In genomic region chr12:128266559-128267245, GRCh38 we compare ENCODE assay signal across 11 cellular contexts. TPM values are rescaled to one million over a fixed set of nuclear protein-coding genes. Genes with fewer than 3 reads are reported as not detected.
DNase-seq lines count a peak whose midpoint lies in the region; TF ChIP-seq lines count a peak whose summit lies in the region.
"Had no signal": no experiment of that assay in that cellular context is flagged by ENCODE, and none has a peak within 500 bp of the region (broad histone marks: within the 10 kb centered on the region; RNA-seq: fewer than 3 reads in every experiment).

TMEM132C (plus strand) TSS chr12:128267170; CDS start chr12:128267403, 233 bp downstream.

- H3K27ac ChIP-seq in HUES48 (ENCODE audit: low read depth, low read length) (no peak within 1 kb of the TSS), ectodermal cell (ENCODE audit: insufficient read depth, low read depth, low read length, poor library complexity, severe bottlenecking) (no peak within 1 kb of the TSS), mesendoderm (ENCODE audit: low read depth, low read length) (no peak within 1 kb of the TSS), stomach smooth muscle (ENCODE audit: low read length) (no peak within 1 kb of the TSS), OCI-LY7 (ENCODE audit: low read depth, low read length, poor library complexity, severe bottlenecking) (no peak within 1 kb of the TSS)

- H3K79me1 ChIP-seq in mesendoderm (ENCODE audit: low read length), result no peaks in the 10 kb centered on the region

- H3K23ac ChIP-seq in mesendoderm (ENCODE audit: low read length), result no peak within 1 kb of the TSS

- no peak within 1 kb of the TSS for H2BK120ac ChIP-seq in mesendoderm (ENCODE audit: low read depth, low read length)

- H3K4ac ChIP-seq in mesendoderm (ENCODE audit: low read depth, low read length), result no peak within 1 kb of the TSS

- peak; percentile 19 for DNase-seq in mesendoderm
- no peak for DNase-seq in cortex of kidney (lab: John Stamatoyannopoulos, UW)
- no peak for DNase-seq in activated CD4-positive, alpha-beta T cell treated with anti-CD3 and anti-CD28 coated beads, Interleukin-2, amount 50 U/mL, for 48 hours
- DNase-seq in OCI-LY7 (ENCODE audit: low spot score), result no peak
- DNase-seq in NCI-H2196 (lab: John Stamatoyannopoulos, UW; ENCODE audit: unreplicated experiment), result no peak
- DNase-seq: erythroblast, NCI-H226 had no signal

- no peak within 1 kb of the TSS for H2BK5ac ChIP-seq in mesendoderm (ENCODE audit: low read length)

- H4K8ac ChIP-seq in mesendoderm (ENCODE audit: low read depth, low read length), result no peak within 1 kb of the TSS

- WGBS in ectodermal cell, 2 experiments, result 1% methylated on average over 73 of the region's 73 CpGs
- no CpG with 5 or more reads among the region's 73 CpGs for WGBS in mesendoderm (ENCODE audit: extremely low coverage, insufficient coverage, low lambda C conversion rate)

- no peaks in the 10 kb centered on the region for H3K36me3 ChIP-seq in HUES48 (ENCODE audit: control insufficient read depth, insufficient read depth, low read length)
- no peaks in the 10 kb centered on the region for H3K36me3 ChIP-seq in ectodermal cell (ENCODE audit: control insufficient read depth, insufficient read depth, low read length)
- no peaks in the 10 kb centered on the region for H3K36me3 ChIP-seq in mesendoderm (ENCODE audit: control insufficient read depth, insufficient read depth, low read length)
- H3K36me3 ChIP-seq in stomach smooth muscle (ENCODE audit: control insufficient read depth in 2 of 2, insufficient read depth in 2 of 2, low read length in 2 of 2), result no peaks in the 10 kb centered on the region
- H3K36me3 ChIP-seq in OCI-LY7 (ENCODE audit: insufficient read depth, low read length), result no peaks in the 10 kb centered on the region

- H3K4me2 ChIP-seq in mesendoderm (ENCODE audit: low read length) (peak within 1 kb of the TSS; percentile 29), OCI-LY7 (ENCODE audit: low read length) (no peak within 1 kb of the TSS)

- peaks cover 94% of the 10 kb centered on the region for H3K27me3 ChIP-seq in HUES48 (ENCODE audit: control insufficient read depth, insufficient read depth, low read length)
- peaks cover 62% of the 10 kb centered on the region for H3K27me3 ChIP-seq in ectodermal cell (ENCODE audit: control insufficient read depth, insufficient read depth, low read length, poor library complexity, severe bottlenecking)
- H3K27me3 ChIP-seq in mesendoderm (ENCODE audit: insufficient read depth, low read length, poor library complexity), result peaks cover 40% of the 10 kb centered on the region
- H3K27me3 ChIP-seq in stomach smooth muscle (ENCODE audit: control insufficient read depth in 1 of 2, insufficient read depth in 2 of 2, low read length in 2 of 2), result peaks cover 22 to 44% of the 10 kb centered on the region in 2 donors

- H4K20me1 ChIP-seq in OCI-LY7 (ENCODE audit: insufficient read depth, low read length), result no peaks in the 10 kb centered on the region

- no TSS peak for BruUV-seq in OCI-LY7 (replicated peaks; lab: Mats Ljungman, UMichigan)

- no peak within 1 kb of the TSS for H2AK5ac ChIP-seq in mesendoderm (ENCODE audit: low read length)

- intact Hi-C loops in OCI-LY7 (cut with micrococcal nuclease; ENCODE audit: unreplicated experiment), result no loop called here

- H3K79me2 ChIP-seq in mesendoderm (ENCODE audit: control insufficient read depth, insufficient read depth, low read length) (no peaks in the 10 kb centered on the region), OCI-LY7 (ENCODE audit: insufficient read depth, low read depth, low read length) (no peaks in the 10 kb centered on the region)

- H3K4me3 ChIP-seq in HUES48 (ENCODE audit: low read depth, low read length), result peak within 1 kb of the TSS; percentile 61
- peak within 1 kb of the TSS; percentile 80 for H3K4me3 ChIP-seq in ectodermal cell (ENCODE audit: insufficient read depth, low read depth, low read length)
- no peak within 1 kb of the TSS for H3K4me3 ChIP-seq in mesendoderm (ENCODE audit: low read length)
- peak within 1 kb of the TSS; percentile 25 to 40 for H3K4me3 ChIP-seq in stomach smooth muscle (ENCODE audit: low read length in 2 of 2)
- no peak within 1 kb of the TSS for H3K4me3 ChIP-seq in OCI-LY7 (ENCODE audit: low read depth, low read length, poor library complexity, severe bottlenecking)

- H3K9me3 ChIP-seq in HUES48 (ENCODE audit: control insufficient read depth, insufficient read depth, low read length) (peaks cover 7% of the 10 kb centered on the region; the same call in 1 of the 2 replicates), ectodermal cell (ENCODE audit: control insufficient read depth, low read length) (no peaks in the 10 kb centered on the region), stomach smooth muscle (ENCODE audit: control insufficient read depth in 2 of 2, low read length in 2 of 2) (peaks cover 0 to 6% of the 10 kb centered on the region in 2 donors), OCI-LY7 (ENCODE audit: low read length) (no peaks in the 10 kb centered on the region)

- H3K56ac ChIP-seq in mesendoderm (ENCODE audit: low read length), result no peak within 1 kb of the TSS

- H2BK15ac ChIP-seq in mesendoderm (replicated peaks; ENCODE audit: low read depth), result no peak within 1 kb of the TSS

- CTCF ChIA-PET in OCI-LY7 (lab: Charles Lee; ENCODE audit: unreplicated experiment), result no interaction called here

- no peak within 1 kb of the TSS for H2AFZ ChIP-seq in OCI-LY7 (ENCODE audit: low read length)

- H3K9me2 ChIP-seq in OCI-LY7 (ENCODE audit: insufficient read depth, low read length), result no peaks in the 10 kb centered on the region

- no peak within 1 kb of the TSS for H3K18ac ChIP-seq in mesendoderm (ENCODE audit: low read length)

- H3K4me1 ChIP-seq in HUES48 (ENCODE audit: control insufficient read depth, insufficient read depth, low read length) (peaks cover 14% of the 10 kb centered on the region), ectodermal cell (ENCODE audit: control insufficient read depth, insufficient read depth, low read length) (peaks cover 21% of the 10 kb centered on the region), mesendoderm (ENCODE audit: control insufficient read depth, low read depth, low read length) (no peaks in the 10 kb centered on the region), stomach smooth muscle (ENCODE audit: control insufficient read depth, insufficient read depth, low read length) (no peaks in the 10 kb centered on the region), OCI-LY7 (ENCODE audit: insufficient read depth, low read length, poor library complexity, severe bottlenecking) (no peaks in the 10 kb centered on the region)

- H3K9ac ChIP-seq in HUES48 (ENCODE audit: low read depth, low read length) (no peak within 1 kb of the TSS), mesendoderm (ENCODE audit: low read length) (no peak within 1 kb of the TSS), stomach smooth muscle (ENCODE audit: low read length in 2 of 2) (no peak within 1 kb of the TSS)

- POLR2A ChIA-PET in OCI-LY7 (lab: Charles Lee), result no interaction called here

- no peak within 1 kb of the TSS for H4K5ac ChIP-seq in mesendoderm (ENCODE audit: low read length)

- TF ChIP-seq CTCF in OCI-LY7 (conservative IDR thresholded peaks at IDR 0.05; ENCODE audit: low read length), result no peak

RNA-seq across cellular contexts. Expression of gene TMEM132C, which starts in this region (rescaled TPM):
- polyA plus RNA-seq in ectodermal cell (2013, experiment 1 of 4), result 39.6 TPM
- 50.5 TPM for polyA plus RNA-seq in ectodermal cell (2013, experiment 2 of 4)
- polyA plus RNA-seq in ectodermal cell (2013, experiment 3 of 4), result 28.2 TPM
- 32.7 TPM for polyA plus RNA-seq in ectodermal cell (2013, experiment 4 of 4)
- polyA plus RNA-seq in mesendoderm (2013, experiment 1 of 2), result 0.45 TPM
- polyA plus RNA-seq in mesendoderm (2013, experiment 2 of 2), result 0.46 TPM
- not detected in 2 replicates for total RNA-seq in OCI-LY7 (2014; rRNA removed; shearing (Covaris generic))
- not detected in 2 replicates for total RNA-seq in OCI-LY7 (2022)
- polyA plus RNA-seq: keratinocyte had no signal

Comparison
In these comparisons a context has a peak if more than half of its experiments do, and no peak if none do; other contexts are left out.
1. H3K4me3 ChIP-seq: peak in HUES48 (single experiment), ectodermal cell (single experiment) and stomach smooth muscle (2 of 2); none in mesendoderm (single experiment) and OCI-LY7 (single experiment).